Comparison of ENCODE assay signal across 17 cellular contexts in genomic region chr2:133418671-133419070, GRCh38.
DNase-seq lines count a peak whose midpoint lies in the region; ATAC-seq, FAIRE-seq and TF ChIP-seq lines count a peak whose summit lies in the region.
"Had no signal": no experiment of that assay in that cellular context is flagged by ENCODE, and none has a peak within 500 bp of the region (broad histone marks: within the 10 kb centered on the region; RNA-seq: fewer than 3 reads in every experiment).

No MANE protein-coding gene starts in this region.

- H3K27ac ChIP-seq in HepG2 (ENCODE audit: extremely low read length, insufficient read depth, low read length): no peak overlapping the region
- H3K27ac ChIP-seq: PC-9 had no signal

- H3K36me3 ChIP-seq in adipocyte (ENCODE audit: control insufficient read depth, insufficient read depth, low read length, severe bottlenecking): no peaks in the 10 kb centered on the region
- H3K36me3 ChIP-seq in HepG2 (replicated peaks in 1 of 2; ENCODE audit: control insufficient read depth in 1 of 2, insufficient read depth in 2 of 2, low read length in 2 of 2): no peaks in the 10 kb centered on the region

- H3K27me3 ChIP-seq in adipocyte (replicated peaks; ENCODE audit: control insufficient read depth, insufficient read depth, low read length) (no peaks in the 10 kb centered on the region), HepG2 (ENCODE audit: control insufficient read depth in 1 of 2, insufficient read depth in 2 of 2, low read length in 2 of 2) (no peaks in the 10 kb centered on the region)

- TF ChIP-seq RAD21 in HepG2 (CRISPR knock-in tag; IDR thresholded peaks at IDR 0.05): no peak

- CTCF ChIA-PET in HepG2 (lab: Yijun Ruan, JAX; ENCODE audit: low intra/inter-chr PET ratio, low total read pairs): no interaction called here

- POLR2A ChIA-PET in HepG2 (lab: Yijun Ruan, JAX): no interaction called here

- no peak overlapping the region for H3K4me2 ChIP-seq in HepG2 (ENCODE audit: low read depth, low read length)
- H3K4me2 ChIP-seq: PC-9 had no signal

- no peak overlapping the region for H3K9ac ChIP-seq in adipocyte (ENCODE audit: low read length)
- no peak overlapping the region for H3K9ac ChIP-seq in HepG2 (ENCODE audit: insufficient read depth, low read depth, low read length)

- no TSS peak for BruUV-seq in HepG2 (replicated peaks; lab: Mats Ljungman, UMichigan)

- H3K9me3 ChIP-seq in adipocyte (ENCODE audit: control insufficient read depth, low read length) (no peaks in the 10 kb centered on the region), HepG2 (ENCODE audit: low read length) (no peaks in the 10 kb centered on the region)

- H3K79me2 ChIP-seq in HepG2 (ENCODE audit: insufficient read depth, low read length): no peaks in the 10 kb centered on the region

- FAIRE-seq in HepG2 (lab: Jason Lieb, UNC): no peak
- FAIRE-seq: H1 had no signal

- no peak for TF ChIP-seq CTCF in fibroblast of villous mesenchyme (IDR thresholded peaks at IDR 0.05; ENCODE audit: insufficient read depth, low read depth, low read length)
- no peak for TF ChIP-seq CTCF in HepG2 (CRISPR knock-in tag; IDR thresholded peaks at IDR 0.05)

- TF ChIP-seq POLR2A in HepG2 (IDR thresholded peaks at IDR 0.05; ENCODE audit: insufficient read depth in 1 of 2, low read depth in 2 of 2, low read length in 2 of 2): no peak

- H3K4me3 ChIP-seq in adipocyte (ENCODE audit: low read length) (no peak overlapping the region), fibroblast of villous mesenchyme (ENCODE audit: low read depth, low read length) (no peak overlapping the region), HepG2 (replicated peaks in 1 of 3; ENCODE audit: insufficient read depth in 1 of 3, low read depth in 2 of 3, low read length in 3 of 3) (no peak overlapping the region)
- H3K4me3 ChIP-seq: PC-9 had no signal

- WGBS in HepG2 (ENCODE audit: low lambda C conversion rate): 5% methylated on average over 4 of the region's 4 CpGs

- DNase-seq in EH (ENCODE audit: low read depth) (peak; percentile 48), adipocyte (ENCODE audit: low read depth) (peak; percentile 53), fibroblast of villous mesenchyme (ENCODE audit: low read depth) (peak; percentile 18), sciatic nerve (ENCODE audit: low spot score) (no peak), HepG2 (ENCODE audit: low spot score) (no peak)
- DNase-seq: GF-D8, KBM-7, NCI-H1105, NCI-H146, NCI-H2029, NCI-H510A, PC-9, RPMI8226, SHP77 treated with DMSO at 0.1 percent for 48 hours had no signal

- ATAC-seq in sciatic nerve (peak; percentile 49), HepG2 (no peak), GM18873 (IDR thresholded peaks at IDR 0.05; ENCODE audit: low FRiP score, unreplicated experiment) (no peak), HG03139 (IDR thresholded peaks at IDR 0.05; ENCODE audit: unreplicated experiment) (no peak)

- TF ChIP-seq EP300 in HepG2 (IDR thresholded peaks at IDR 0.05; ENCODE audit: low read depth in 2 of 2, low read length in 2 of 2) (no peak), HepG2 (CRISPR knock-in tag; IDR thresholded peaks at IDR 0.05; ENCODE audit: borderline replicate concordance) (no peak)

- no peaks in the 10 kb centered on the region for H4K20me1 ChIP-seq in HepG2 (ENCODE audit: insufficient read depth, low read length)

- in situ Hi-C loops in HepG2 (cut with HindIII; ENCODE audit: extremely low pct_ligation_motif_present, low pct_unique_long_range_greater_than_20kb): no loop called here

- H3K4me1 ChIP-seq in adipocyte (ENCODE audit: control insufficient read depth, insufficient read depth, low read length) (peaks cover 3% of the 10 kb centered on the region), HepG2 (ENCODE audit: insufficient read depth, low read length) (0 out of 2 replicates have a peak, but pooled peaks cover 4% of the 10 kb centered on the region)

- no peak overlapping the region for H2AFZ ChIP-seq in HepG2 (ENCODE audit: low read length)
- H2AFZ ChIP-seq: PC-9 had no signal

- intact Hi-C loops in sciatic nerve (cut with DNase I): no loop called here
- intact Hi-C loops in HepG2 (cut with micrococcal nuclease; ENCODE audit: unreplicated experiment): no loop called here

TF ChIP-seq in HepG2, 621 proteins besides CTCF, POLR2A, EP300 and RAD21:
- no peak for TF ChIP-seq ZBTB14 (CRISPR knock-in tag; IDR thresholded peaks at IDR 0.05)

Comparison
In these comparisons a context has a peak if more than half of its experiments do, and no peak if none do; other contexts are left out.
1. DNase-seq: peak in EH (single experiment), adipocyte (single experiment) and fibroblast of villous mesenchyme (single experiment); none in sciatic nerve (single experiment) and HepG2 (single experiment).